ENCODE assay signal across 1 cellular context in the genomic region with DNA sequence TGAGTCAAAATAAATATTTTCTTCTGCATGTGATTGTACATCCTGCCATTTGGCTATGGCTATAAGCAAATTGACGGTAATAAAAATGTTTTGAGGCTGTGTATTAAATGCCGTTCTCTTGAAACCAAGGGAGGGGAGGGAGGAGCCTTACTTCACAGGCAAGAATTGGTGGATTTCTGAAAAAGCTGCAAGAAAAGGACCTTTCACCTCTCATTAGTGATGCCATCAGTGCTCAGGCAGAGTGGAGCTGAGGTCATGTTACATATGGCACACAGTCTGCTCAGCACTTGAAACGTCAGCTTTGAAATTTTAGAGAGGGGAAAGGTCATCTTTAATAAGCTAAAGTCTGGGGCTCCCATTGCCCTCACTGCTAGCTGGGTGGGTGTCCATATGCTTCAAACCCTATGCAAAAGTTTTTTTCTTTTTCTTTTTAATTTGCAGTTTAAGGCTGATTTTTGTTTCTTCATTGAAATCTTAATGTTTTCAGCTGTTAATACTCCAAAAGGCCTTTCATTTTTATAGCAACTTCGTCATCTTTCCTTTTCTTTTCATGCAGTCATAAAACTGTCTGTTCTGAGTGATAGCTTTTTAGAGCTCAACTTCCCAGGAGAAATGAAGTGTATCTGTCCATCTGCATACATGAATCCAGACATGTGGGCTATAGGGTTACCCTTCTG.
TF ChIP-seq lines count a peak whose summit lies in the region.

No MANE protein-coding gene starts in this region.

TF ChIP-seq in HepG2, 621 proteins besides CTCF, POLR2A, EP300 and RAD21 (continued from another document):
- TF ChIP-seq, protein P1, sequence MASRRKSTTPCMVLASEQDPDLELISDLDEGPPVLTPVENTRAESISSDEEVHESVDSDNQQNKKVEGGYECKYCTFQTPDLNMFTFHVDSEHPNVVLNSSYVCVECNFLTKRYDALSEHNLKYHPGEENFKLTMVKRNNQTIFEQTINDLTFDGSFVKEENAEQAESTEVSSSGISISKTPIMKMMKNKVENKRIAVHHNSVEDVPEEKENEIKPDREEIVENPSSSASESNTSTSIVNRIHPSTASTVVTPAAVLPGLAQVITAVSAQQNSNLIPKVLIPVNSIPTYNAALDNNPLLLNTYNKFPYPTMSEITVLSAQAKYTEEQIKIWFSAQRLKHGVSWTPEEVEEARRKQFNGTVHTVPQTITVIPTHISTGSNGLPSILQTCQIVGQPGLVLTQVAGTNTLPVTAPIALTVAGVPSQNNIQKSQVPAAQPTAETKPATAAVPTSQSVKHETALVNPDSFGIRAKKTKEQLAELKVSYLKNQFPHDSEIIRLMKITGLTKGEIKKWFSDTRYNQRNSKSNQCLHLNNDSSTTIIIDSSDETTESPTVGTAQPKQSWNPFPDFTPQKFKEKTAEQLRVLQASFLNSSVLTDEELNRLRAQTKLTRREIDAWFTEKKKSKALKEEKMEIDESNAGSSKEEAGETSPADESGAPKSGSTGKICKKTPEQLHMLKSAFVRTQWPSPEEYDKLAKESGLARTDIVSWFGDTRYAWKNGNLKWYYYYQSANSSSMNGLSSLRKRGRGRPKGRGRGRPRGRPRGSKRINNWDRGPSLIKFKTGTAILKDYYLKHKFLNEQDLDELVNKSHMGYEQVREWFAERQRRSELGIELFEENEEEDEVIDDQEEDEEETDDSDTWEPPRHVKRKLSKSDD (CRISPR knock-in tag; IDR thresholded peaks at IDR 0.05; ENCODE audit: low read depth), result no peak
- TF ChIP-seq, protein P2, sequence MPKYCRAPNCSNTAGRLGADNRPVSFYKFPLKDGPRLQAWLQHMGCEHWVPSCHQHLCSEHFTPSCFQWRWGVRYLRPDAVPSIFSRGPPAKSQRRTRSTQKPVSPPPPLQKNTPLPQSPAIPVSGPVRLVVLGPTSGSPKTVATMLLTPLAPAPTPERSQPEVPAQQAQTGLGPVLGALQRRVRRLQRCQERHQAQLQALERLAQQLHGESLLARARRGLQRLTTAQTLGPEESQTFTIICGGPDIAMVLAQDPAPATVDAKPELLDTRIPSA (CRISPR knock-in tag; IDR thresholded peaks at IDR 0.05; ENCODE audit: borderline replicate concordance), result no peak
- no peak for TF ChIP-seq ZC3H4 (CRISPR knock-in tag; IDR thresholded peaks at IDR 0.05; ENCODE audit: borderline replicate concordance)
- TF ChIP-seq PAX8 (CRISPR knock-in tag; IDR thresholded peaks at IDR 0.05; ENCODE audit: borderline replicate concordance), result no peak
- no peak for TF ChIP-seq HES4 (CRISPR knock-in tag; IDR thresholded peaks at IDR 0.05; ENCODE audit: borderline replicate concordance)
- no peak for TF ChIP-seq SP5 (CRISPR knock-in tag; IDR thresholded peaks at IDR 0.05; ENCODE audit: borderline replicate concordance, low read depth)
- no peak for TF ChIP-seq ZNF20 (CRISPR knock-in tag; IDR thresholded peaks at IDR 0.05)
- TF ChIP-seq, protein P3, sequence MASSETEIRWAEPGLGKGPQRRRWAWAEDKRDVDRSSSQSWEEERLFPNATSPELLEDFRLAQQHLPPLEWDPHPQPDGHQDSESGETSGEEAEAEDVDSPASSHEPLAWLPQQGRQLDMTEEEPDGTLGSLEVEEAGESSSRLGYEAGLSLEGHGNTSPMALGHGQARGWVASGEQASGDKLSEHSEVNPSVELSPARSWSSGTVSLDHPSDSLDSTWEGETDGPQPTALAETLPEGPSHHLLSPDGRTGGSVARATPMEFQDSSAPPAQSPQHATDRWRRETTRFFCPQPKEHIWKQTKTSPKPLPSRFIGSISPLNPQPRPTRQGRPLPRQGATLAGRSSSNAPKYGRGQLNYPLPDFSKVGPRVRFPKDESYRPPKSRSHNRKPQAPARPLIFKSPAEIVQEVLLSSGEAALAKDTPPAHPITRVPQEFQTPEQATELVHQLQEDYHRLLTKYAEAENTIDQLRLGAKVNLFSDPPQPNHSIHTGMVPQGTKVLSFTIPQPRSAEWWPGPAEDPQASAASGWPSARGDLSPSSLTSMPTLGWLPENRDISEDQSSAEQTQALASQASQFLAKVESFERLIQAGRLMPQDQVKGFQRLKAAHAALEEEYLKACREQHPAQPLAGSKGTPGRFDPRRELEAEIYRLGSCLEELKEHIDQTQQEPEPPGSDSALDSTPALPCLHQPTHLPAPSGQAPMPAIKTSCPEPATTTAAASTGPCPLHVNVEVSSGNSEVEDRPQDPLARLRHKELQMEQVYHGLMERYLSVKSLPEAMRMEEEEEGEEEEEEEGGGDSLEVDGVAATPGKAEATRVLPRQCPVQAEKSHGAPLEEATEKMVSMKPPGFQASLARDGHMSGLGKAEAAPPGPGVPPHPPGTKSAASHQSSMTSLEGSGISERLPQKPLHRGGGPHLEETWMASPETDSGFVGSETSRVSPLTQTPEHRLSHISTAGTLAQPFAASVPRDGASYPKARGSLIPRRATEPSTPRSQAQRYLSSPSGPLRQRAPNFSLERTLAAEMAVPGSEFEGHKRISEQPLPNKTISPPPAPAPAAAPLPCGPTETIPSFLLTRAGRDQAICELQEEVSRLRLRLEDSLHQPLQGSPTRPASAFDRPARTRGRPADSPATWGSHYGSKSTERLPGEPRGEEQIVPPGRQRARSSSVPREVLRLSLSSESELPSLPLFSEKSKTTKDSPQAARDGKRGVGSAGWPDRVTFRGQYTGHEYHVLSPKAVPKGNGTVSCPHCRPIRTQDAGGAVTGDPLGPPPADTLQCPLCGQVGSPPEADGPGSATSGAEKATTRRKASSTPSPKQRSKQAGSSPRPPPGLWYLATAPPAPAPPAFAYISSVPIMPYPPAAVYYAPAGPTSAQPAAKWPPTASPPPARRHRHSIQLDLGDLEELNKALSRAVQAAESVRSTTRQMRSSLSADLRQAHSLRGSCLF (CRISPR knock-in tag; IDR thresholded peaks at IDR 0.05; ENCODE audit: borderline replicate concordance), result no peak
- no peak for TF ChIP-seq ZNF451 (CRISPR knock-in tag; IDR thresholded peaks at IDR 0.05)
- no peak for TF ChIP-seq TARDBP (CRISPR knock-in tag; IDR thresholded peaks at IDR 0.05)
- peak; percentile 12; the same call in 1 of the 2 replicates for TF ChIP-seq HDAC1 (CRISPR knock-in tag; IDR thresholded peaks at IDR 0.05)
- no peak for TF ChIP-seq GLI4 (CRISPR knock-in tag; IDR thresholded peaks at IDR 0.05; ENCODE audit: borderline replicate concordance)
- no peak for TF ChIP-seq CENPT (CRISPR knock-in tag; IDR thresholded peaks at IDR 0.05; ENCODE audit: low read depth)
- TF ChIP-seq ZNF749 (CRISPR knock-in tag; IDR thresholded peaks at IDR 0.05; ENCODE audit: borderline replicate concordance), result no peak
- TF ChIP-seq SMAD9 (CRISPR knock-in tag; IDR thresholded peaks at IDR 0.05), result no peak
- TF ChIP-seq, protein P4, sequence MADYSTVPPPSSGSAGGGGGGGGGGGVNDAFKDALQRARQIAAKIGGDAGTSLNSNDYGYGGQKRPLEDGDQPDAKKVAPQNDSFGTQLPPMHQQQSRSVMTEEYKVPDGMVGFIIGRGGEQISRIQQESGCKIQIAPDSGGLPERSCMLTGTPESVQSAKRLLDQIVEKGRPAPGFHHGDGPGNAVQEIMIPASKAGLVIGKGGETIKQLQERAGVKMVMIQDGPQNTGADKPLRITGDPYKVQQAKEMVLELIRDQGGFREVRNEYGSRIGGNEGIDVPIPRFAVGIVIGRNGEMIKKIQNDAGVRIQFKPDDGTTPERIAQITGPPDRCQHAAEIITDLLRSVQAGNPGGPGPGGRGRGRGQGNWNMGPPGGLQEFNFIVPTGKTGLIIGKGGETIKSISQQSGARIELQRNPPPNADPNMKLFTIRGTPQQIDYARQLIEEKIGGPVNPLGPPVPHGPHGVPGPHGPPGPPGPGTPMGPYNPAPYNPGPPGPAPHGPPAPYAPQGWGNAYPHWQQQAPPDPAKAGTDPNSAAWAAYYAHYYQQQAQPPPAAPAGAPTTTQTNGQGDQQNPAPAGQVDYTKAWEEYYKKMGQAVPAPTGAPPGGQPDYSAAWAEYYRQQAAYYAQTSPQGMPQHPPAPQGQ (CRISPR knock-in tag; IDR thresholded peaks at IDR 0.05; ENCODE audit: borderline replicate concordance), result no peak
- no peak for TF ChIP-seq JUN (CRISPR knock-in tag; IDR thresholded peaks at IDR 0.05)
- no peak for TF ChIP-seq BORCS8-MEF2B (CRISPR knock-in tag; IDR thresholded peaks at IDR 0.05)
- TF ChIP-seq ZBTB21 (CRISPR knock-in tag; IDR thresholded peaks at IDR 0.05), result peak; percentile 93
- TF ChIP-seq KLF13 (CRISPR knock-in tag; IDR thresholded peaks at IDR 0.05), result no peak
- no peak for TF ChIP-seq CCAR2 (optimal IDR thresholded peaks at IDR 0.05; ENCODE audit: low read depth, low read length)
- peak; percentile 29; the same call in 1 of the 2 replicates for TF ChIP-seq HNF4G (IDR thresholded peaks at IDR 0.05; ENCODE audit: borderline replicate concordance, low read depth, low read length)
- TF ChIP-seq HNF4G (CRISPR knock-in tag; IDR thresholded peaks at IDR 0.05; ENCODE audit: borderline replicate concordance, low read depth), result no peak
- TF ChIP-seq ZNF30 (CRISPR knock-in tag; IDR thresholded peaks at IDR 0.05), result no peak
- no peak for TF ChIP-seq NFKB2 (CRISPR knock-in tag; IDR thresholded peaks at IDR 0.05; ENCODE audit: borderline replicate concordance)
- no peak for TF ChIP-seq YY1 (IDR thresholded peaks at IDR 0.05; ENCODE audit: insufficient read depth, insufficient replicate concordance, low read depth, low read length)
- no peak for TF ChIP-seq ZFYVE20 (CRISPR knock-in tag; IDR thresholded peaks at IDR 0.05; ENCODE audit: borderline replicate concordance, low read depth)
- TF ChIP-seq NR2C2 (CRISPR knock-in tag; IDR thresholded peaks at IDR 0.05; ENCODE audit: borderline replicate concordance), result peak; percentile 80
- TF ChIP-seq ZNF180 (CRISPR knock-in tag; IDR thresholded peaks at IDR 0.05; ENCODE audit: borderline replicate concordance, low read depth), result no peak
- TF ChIP-seq ZSCAN20 (CRISPR knock-in tag; IDR thresholded peaks at IDR 0.05; ENCODE audit: borderline replicate concordance), result no peak
- no peak for TF ChIP-seq PHF8 (CRISPR knock-in tag; IDR thresholded peaks at IDR 0.05)
- TF ChIP-seq, protein P5, sequence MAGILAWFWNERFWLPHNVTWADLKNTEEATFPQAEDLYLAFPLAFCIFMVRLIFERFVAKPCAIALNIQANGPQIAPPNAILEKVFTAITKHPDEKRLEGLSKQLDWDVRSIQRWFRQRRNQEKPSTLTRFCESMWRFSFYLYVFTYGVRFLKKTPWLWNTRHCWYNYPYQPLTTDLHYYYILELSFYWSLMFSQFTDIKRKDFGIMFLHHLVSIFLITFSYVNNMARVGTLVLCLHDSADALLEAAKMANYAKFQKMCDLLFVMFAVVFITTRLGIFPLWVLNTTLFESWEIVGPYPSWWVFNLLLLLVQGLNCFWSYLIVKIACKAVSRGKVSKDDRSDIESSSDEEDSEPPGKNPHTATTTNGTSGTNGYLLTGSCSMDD (CRISPR knock-in tag; IDR thresholded peaks at IDR 0.05), result no peak
- TF ChIP-seq, protein P6, sequence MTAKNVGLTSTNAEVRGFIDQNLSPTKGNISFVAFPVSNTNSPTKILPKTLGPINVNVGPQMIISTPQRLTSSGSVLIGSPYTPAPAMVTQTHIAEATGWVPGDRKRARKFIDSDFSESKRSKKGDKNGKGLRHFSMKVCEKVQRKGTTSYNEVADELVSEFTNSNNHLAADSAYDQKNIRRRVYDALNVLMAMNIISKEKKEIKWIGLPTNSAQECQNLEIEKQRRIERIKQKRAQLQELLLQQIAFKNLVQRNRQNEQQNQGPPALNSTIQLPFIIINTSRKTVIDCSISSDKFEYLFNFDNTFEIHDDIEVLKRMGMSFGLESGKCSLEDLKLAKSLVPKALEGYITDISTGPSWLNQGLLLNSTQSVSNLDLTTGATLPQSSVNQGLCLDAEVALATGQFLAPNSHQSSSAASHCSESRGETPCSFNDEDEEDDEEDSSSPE (CRISPR knock-in tag; IDR thresholded peaks at IDR 0.05), result no peak
- peak; percentile 31; the same call in 1 of the 2 replicates for TF ChIP-seq BCL6 (CRISPR knock-in tag; IDR thresholded peaks at IDR 0.05)
- TF ChIP-seq ZSCAN22 (CRISPR knock-in tag; IDR thresholded peaks at IDR 0.05), result no peak
- TF ChIP-seq ZNF337 (CRISPR knock-in tag; IDR thresholded peaks at IDR 0.05; ENCODE audit: borderline replicate concordance, low read depth), result no peak
- TF ChIP-seq MTF1 (CRISPR knock-in tag; IDR thresholded peaks at IDR 0.05), result no peak
- TF ChIP-seq SALL2 (CRISPR knock-in tag; IDR thresholded peaks at IDR 0.05), result no peak
- 0 out of 2 replicates have a peak, but pooled peaks have one; percentile 12 for TF ChIP-seq TBX3 (IDR thresholded peaks at IDR 0.05; ENCODE audit: borderline replicate concordance)
- no peak for TF ChIP-seq KDM6A (CRISPR knock-in tag; IDR thresholded peaks at IDR 0.05; ENCODE audit: low read depth)
- TF ChIP-seq NCOA5 (CRISPR knock-in tag; IDR thresholded peaks at IDR 0.05), result no peak
- no peak for TF ChIP-seq ZFP62 (CRISPR knock-in tag; IDR thresholded peaks at IDR 0.05)
- TF ChIP-seq FOXA1 (IDR thresholded peaks at IDR 0.05), result no peak
- no peak for TF ChIP-seq FOXA1 (CRISPR knock-in tag; IDR thresholded peaks at IDR 0.05)
- TF ChIP-seq ZFP41 (CRISPR knock-in tag; IDR thresholded peaks at IDR 0.05; ENCODE audit: borderline replicate concordance), result no peak
- TF ChIP-seq KLF11 (CRISPR knock-in tag; IDR thresholded peaks at IDR 0.05), result no peak
- TF ChIP-seq, protein P7, sequence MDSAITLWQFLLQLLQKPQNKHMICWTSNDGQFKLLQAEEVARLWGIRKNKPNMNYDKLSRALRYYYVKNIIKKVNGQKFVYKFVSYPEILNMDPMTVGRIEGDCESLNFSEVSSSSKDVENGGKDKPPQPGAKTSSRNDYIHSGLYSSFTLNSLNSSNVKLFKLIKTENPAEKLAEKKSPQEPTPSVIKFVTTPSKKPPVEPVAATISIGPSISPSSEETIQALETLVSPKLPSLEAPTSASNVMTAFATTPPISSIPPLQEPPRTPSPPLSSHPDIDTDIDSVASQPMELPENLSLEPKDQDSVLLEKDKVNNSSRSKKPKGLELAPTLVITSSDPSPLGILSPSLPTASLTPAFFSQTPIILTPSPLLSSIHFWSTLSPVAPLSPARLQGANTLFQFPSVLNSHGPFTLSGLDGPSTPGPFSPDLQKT (CRISPR knock-in tag; IDR thresholded peaks at IDR 0.05; ENCODE audit: borderline replicate concordance), result no peak
